Comparison of ENCODE assay signal across 8 cellular contexts in the genomic region with DNA sequence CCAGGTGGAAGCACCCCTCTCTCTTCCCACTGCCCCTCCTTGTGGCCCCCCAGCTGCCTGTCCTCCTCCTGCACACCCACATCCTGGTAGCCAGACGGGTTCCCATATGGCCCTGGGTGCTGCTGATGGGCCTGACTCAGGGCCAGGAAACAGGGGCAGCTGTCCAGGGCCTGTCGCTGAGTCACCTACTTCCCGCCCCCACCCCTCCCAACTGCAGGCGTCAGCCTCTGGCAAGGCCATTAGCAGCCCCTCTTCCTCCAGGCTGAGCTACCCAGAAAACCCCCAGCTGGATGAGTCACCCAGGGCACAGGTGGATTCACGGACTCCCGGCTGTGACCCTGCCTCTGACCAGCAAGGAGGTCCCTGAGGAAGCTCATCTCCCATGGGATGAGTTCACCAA. TPM values are rescaled to one million over a fixed set of nuclear protein-coding genes. Genes with fewer than 3 reads are reported as not detected.
A peak's percentile ranks its signal among the peaks of the same experiment; 100 is the strongest.
DNase-seq lines count a peak whose midpoint lies in the region; ATAC-seq, FAIRE-seq and TF ChIP-seq lines count a peak whose summit lies in the region.

No MANE protein-coding gene starts in this region.

- no peak overlapping the region for H2AFZ ChIP-seq in neural progenitor cell (replicated peaks)

- H3K36me3 ChIP-seq in BLaER1 treated with 17β-estradiol and CSF1 and Interleukin-3, amounts not matched to agents 10 nM and 100 nM = no peaks in the 10 kb centered on the region
- H3K36me3 ChIP-seq in body of pancreas (replicated peaks in 1 of 2; ENCODE audit: insufficient read depth in 1 of 2, low read depth in 2 of 2) (no peaks in the 10 kb centered on the region), neural progenitor cell (no peaks in the 10 kb centered on the region)

- peaks cover 14 to 24% (median 17%) of the 10 kb centered on the region in 10 experiments for H3K4me1 ChIP-seq in BLaER1 treated with 17β-estradiol and CSF1 and Interleukin-3, amounts not matched to agents 10 nM and 100 nM
- H3K4me1 ChIP-seq in body of pancreas (no peaks in the 10 kb centered on the region), neural progenitor cell (no peaks in the 10 kb centered on the region)

- peak overlapping the region; percentile 45 to 70 (median 61); a peak in 21 of 22 replicates for H3K4me2 ChIP-seq in BLaER1 treated with 17β-estradiol and CSF1 and Interleukin-3, amounts not matched to agents 10 nM and 100 nM
- H3K4me2 ChIP-seq in neural progenitor cell = no peak overlapping the region

- no peak overlapping the region for H3K27ac ChIP-seq in BLaER1 treated with 17β-estradiol and CSF1 and Interleukin-3, amounts not matched to agents 10 nM and 100 nM
- H3K27ac ChIP-seq in body of pancreas (no peak overlapping the region), neural progenitor cell (no peak overlapping the region)

- H3K9me3 ChIP-seq in BLaER1 treated with 17β-estradiol and CSF1 and Interleukin-3, amounts not matched to agents 10 nM and 100 nM (replicated peaks in 1 of 11) = peaks cover 0 to 16% (median 10%) of the 10 kb centered on the region in 11 experiments; a peak in 14 of 22 replicates
- no peaks in the 10 kb centered on the region for H3K9me3 ChIP-seq in body of pancreas
- H3K9me3 ChIP-seq in neural progenitor cell (ENCODE audit: low read depth) = no peaks in the 10 kb centered on the region

- TF ChIP-seq CTCF in body of pancreas (IDR thresholded peaks at IDR 0.05) (no peak), D721Med (IDR thresholded peaks at IDR 0.05; ENCODE audit: insufficient read depth, missing control alignments) (no peak), neural progenitor cell (IDR thresholded peaks at IDR 0.05) (no peak)

- H3K27ac Mint-ChIP-seq in neural progenitor cell = no peak overlapping the region

- peaks cover 19% of the 10 kb centered on the region for H3K27me3 Mint-ChIP-seq in neural progenitor cell (ENCODE audit: insufficient read depth, low read depth)

- peaks cover 6% of the 10 kb centered on the region for H3K9me3 Mint-ChIP-seq in neural progenitor cell

- ATAC-seq in body of pancreas (peak; percentile 63), HG02759 (IDR thresholded peaks at IDR 0.05; ENCODE audit: unreplicated experiment) (no peak)

- H3K4me3 ChIP-seq in BLaER1 treated with 17β-estradiol and CSF1 and Interleukin-3, amounts not matched to agents 10 nM and 100 nM = no peak overlapping the region
- no peak overlapping the region for H3K4me3 ChIP-seq in body of pancreas
- no peak overlapping the region for H3K4me3 ChIP-seq in neural progenitor cell

- intact Hi-C loops in body of pancreas (cut with DNase I) = no loop called here

- no peak overlapping the region for H3K4me3 Mint-ChIP-seq in neural progenitor cell

- no peak for TF ChIP-seq POLR2A in body of pancreas (IDR thresholded peaks at IDR 0.05)

- WGBS in body of pancreas, 2 donors = 10 to 14% methylated on average over 1 to 6 of the region's 6 CpGs

- H3K9ac ChIP-seq in BLaER1 treated with 17β-estradiol and CSF1 and Interleukin-3, amounts not matched to agents 10 nM and 100 nM = no peak overlapping the region
- no peak overlapping the region for H3K9ac ChIP-seq in neural progenitor cell

- H3F3A ChIP-seq in neural progenitor cell (ENCODE audit: low read depth) = no peaks in the 10 kb centered on the region

- H4K20me1 ChIP-seq in BLaER1 treated with 17β-estradiol and CSF1 and Interleukin-3, amounts not matched to agents 10 nM and 100 nM = peaks cover 0 to 1% (median 0%) of the 10 kb centered on the region in 11 experiments; a peak in 1 of 22 replicates
- H4K20me1 ChIP-seq in neural progenitor cell (ENCODE audit: low read depth) = no peaks in the 10 kb centered on the region

- H3K36me3 Mint-ChIP-seq in neural progenitor cell = no peaks in the 10 kb centered on the region

- FAIRE-seq in D721Med (lab: Jason Lieb, UNC) = no peak

- peaks cover 24% of the 10 kb centered on the region for H3K4me1 Mint-ChIP-seq in neural progenitor cell

- DNase-seq in M059J (ENCODE audit: low read depth) = peak; percentile 90
- peak in 3 of 4 donors; percentile 30 to 68 (median 63) for DNase-seq in body of pancreas
- peak; percentile 97 for DNase-seq in kidney tubule cell (ENCODE audit: low spot score)
- DNase-seq in stimulated activated naive CD4-positive, alpha-beta T cell (lab: John Stamatoyannopoulos, UW) = no peak
- no peak for DNase-seq in D721Med (ENCODE audit: insufficient read length, low spot score)
- DNase-seq in neural progenitor cell (ENCODE audit: low spot score) = no peak

- peaks cover 2 to 9% (median 5%) of the 10 kb centered on the region in 11 experiments; a peak in 20 of 22 replicates for H3K27me3 ChIP-seq in BLaER1 treated with 17β-estradiol and CSF1 and Interleukin-3, amounts not matched to agents 10 nM and 100 nM
- no peaks in the 10 kb centered on the region for H3K27me3 ChIP-seq in body of pancreas
- peaks cover 8% of the 10 kb centered on the region for H3K27me3 ChIP-seq in neural progenitor cell

- no peaks in the 10 kb centered on the region for H3K79me2 ChIP-seq in neural progenitor cell (ENCODE audit: low read depth)

RNA-seq across cellular contexts. Expression of gene GAL, which starts 6.9 kb away (rescaled TPM):
- total RNA-seq in M059J (2014; rRNA removed; shearing (Covaris generic)) = not detected in 2 replicates
- total RNA-seq in body of pancreas = 1 to 10 TPM; 3.4 to 5.9 TPM
- total RNA-seq in neural progenitor cell (ENCODE audit: low replicate concordance) = 1.7 TPM in 1 of 2 replicates, not detected in the other

Comparison
In these comparisons a context has a peak if more than half of its experiments do, and no peak if none do; other contexts are left out.
1. DNase-seq: peak in M059J (single experiment), body of pancreas (3 of 4) and kidney tubule cell (single experiment); none in stimulated activated naive CD4-positive, alpha-beta T cell (0 of 6), D721Med (single experiment) and neural progenitor cell (single experiment).